8 cellular contexts compared by ENCODE assay signal in genomic region chr17:48908853-48909394, GRCh38. TPM values are rescaled to one million over a fixed set of nuclear protein-coding genes. Genes with fewer than 3 reads are reported as not detected.
DNase-seq lines count a peak whose midpoint lies in the region; ATAC-seq and TF ChIP-seq lines count a peak whose summit lies in the region.

No MANE protein-coding gene starts in this region.

- no TSS peak for BruUV-seq in Caco-2 (replicated peaks; lab: Mats Ljungman, UMichigan)

- H3K9ac ChIP-seq in KMS-11 = peak overlapping the region; percentile 86

- H3K27ac ChIP-seq in KMS-11 = peak overlapping the region; percentile 90

- H3K9me3 Mint-ChIP-seq in Caco-2 (ENCODE audit: unreplicated experiment) = no peaks in the 10 kb centered on the region

- H3K4me1 ChIP-seq in Caco-2 (peaks cover 23% of the 10 kb centered on the region), KMS-11 (ENCODE audit: low read depth, poor library complexity, severe bottlenecking) (peaks cover 46% of the 10 kb centered on the region), neuron (ENCODE audit: insufficient read depth, low read length) (peaks cover 22% of the 10 kb centered on the region)

- H2AFZ ChIP-seq in KMS-11 (ENCODE audit: low read depth) (peak overlapping the region; percentile 53; the same call in 1 of the 2 replicates), neuron (ENCODE audit: low read depth, low read length) (no peak overlapping the region)

- DNase-seq in Caco-2 = peak; percentile 98 to 99
- DNase-seq in RPMI8226 = peak; percentile 71
- peak; percentile 67 for DNase-seq in activated gamma-delta T cell (lab: John Stamatoyannopoulos, UW)
- DNase-seq in foreskin fibroblast = peak; percentile 88 to 95
- peak; percentile 57 for DNase-seq in stromal cell of bone marrow (ENCODE audit: low read depth)

- peaks cover 9% of the 10 kb centered on the region for H3K36me3 ChIP-seq in Caco-2 (ENCODE audit: control insufficient read depth, insufficient read depth, low read length)
- H3K36me3 ChIP-seq in KMS-11 (ENCODE audit: insufficient read depth) = peaks cover 3% of the 10 kb centered on the region; the same call in 1 of the 2 replicates
- peaks cover 35% of the 10 kb centered on the region for H3K36me3 ChIP-seq in neuron (ENCODE audit: insufficient read depth, low read length)

- H3K9me3 ChIP-seq in Caco-2 (no peaks in the 10 kb centered on the region), neuron (ENCODE audit: low read length) (no peaks in the 10 kb centered on the region)

- H3K79me2 ChIP-seq in KMS-11 (ENCODE audit: insufficient read depth, low read depth) = peaks cover 50% of the 10 kb centered on the region

- H3K4me3 ChIP-seq in Caco-2 (ENCODE audit: low read depth, low read length) (peak overlapping the region; percentile 94), KMS-11 (IDR thresholded peaks at IDR 0.05; ENCODE audit: insufficient read depth, low read depth, low read length) (no peak overlapping the region), foreskin fibroblast (ENCODE audit: low read depth in 1 of 2, low read length in 2 of 2) (peak overlapping the region; percentile 74 to 90), neuron (ENCODE audit: low read length) (peak overlapping the region; percentile 80)

- peaks cover 64% of the 10 kb centered on the region for H3K36me3 Mint-ChIP-seq in Caco-2 (ENCODE audit: insufficient read depth, unreplicated experiment)

- CTCF ChIA-PET in Caco-2 (lab: Charles Lee) = interaction anchor here (0.6 to 2.9 kb wide), 7 partner anchors 12 to 1066 kb away, joined by 3 to 21 read pairs (median 8); partner anchors contain the start of gene ATP5MC1

- H3K27me3 ChIP-seq in Caco-2 (replicated peaks; ENCODE audit: control insufficient read depth, insufficient read depth, low read length) = no peaks in the 10 kb centered on the region
- H3K27me3 ChIP-seq in KMS-11 (ENCODE audit: insufficient read depth, low read depth) = no peaks in the 10 kb centered on the region
- H3K27me3 ChIP-seq in neuron (ENCODE audit: insufficient read depth, low read length) = no peaks in the 10 kb centered on the region

- H3K27ac Mint-ChIP-seq in Caco-2 (ENCODE audit: unreplicated experiment) = peak overlapping the region; percentile 95

- H4K20me1 ChIP-seq in KMS-11 (ENCODE audit: insufficient read depth) = no peaks in the 10 kb centered on the region

- intact Hi-C loops in Caco-2 (cut with micrococcal nuclease; ENCODE audit: unreplicated experiment) = loop anchor here (1.0 to 2.0 kb wide), 5 partner anchors 17 to 123 kb away; partner anchors contain the start of gene ATP5MC1

- no peaks in the 10 kb centered on the region for H3K27me3 Mint-ChIP-seq in Caco-2 (ENCODE audit: insufficient read depth, unreplicated experiment)

- H3K4me2 ChIP-seq in KMS-11 = peak overlapping the region; percentile 96

- peak overlapping the region; percentile 89 for H3K4me3 Mint-ChIP-seq in Caco-2 (ENCODE audit: unreplicated experiment)

- ATAC-seq in GM21619 (IDR thresholded peaks at IDR 0.05; ENCODE audit: unreplicated experiment) = peak; percentile 31

- peaks cover 38% of the 10 kb centered on the region for H3K4me1 Mint-ChIP-seq in Caco-2 (ENCODE audit: low read depth, unreplicated experiment)

- POLR2A ChIA-PET in Caco-2 (lab: Charles Lee) = interaction anchor here (0.6 to 2.9 kb wide), 5 partner anchors 15 to 115 kb away, joined by 3 to 64 read pairs (median 16); partner anchors contain the start of genes ATP5MC1 and SNF8

- TF ChIP-seq CTCF in Caco-2 (IDR thresholded peaks at IDR 0.05; ENCODE audit: insufficient read depth in 1 of 2, low read depth in 1 of 2, low read length in 1 of 2, severe bottlenecking in 1 of 2, unreplicated experiment in 1 of 2) = no peak
- TF ChIP-seq CTCF in KMS-11 (conservative IDR thresholded peaks at IDR 0.05; ENCODE audit: low read depth, low read length) = no peak
- TF ChIP-seq CTCF in foreskin fibroblast (IDR thresholded peaks at IDR 0.05; ENCODE audit: low read depth, low read length) = no peak

RNA-seq across cellular contexts. Expression of gene UBE2Z, which starts 0.7 kb away (rescaled TPM):
- total RNA-seq in Caco-2 (2022) = 182 and 187 TPM in 2 replicates

RNA-seq across cellular contexts. Expression of gene ATP5MC1, which starts 16.3 kb away (rescaled TPM):
- 161 and 172 TPM in 2 replicates for total RNA-seq in Caco-2 (2022)

RNA-seq across cellular contexts. Expression of gene SNF8, which starts 35.7 kb away (rescaled TPM):
- total RNA-seq in Caco-2 (2022) = 457 and 461 TPM in 2 replicates

RNA-seq across cellular contexts. Expression of gene GIP, which starts 59.5 kb away (rescaled TPM):
- total RNA-seq in Caco-2 (2022) = 0.59 and 0.63 TPM in 2 replicates
